In the genomic region with DNA sequence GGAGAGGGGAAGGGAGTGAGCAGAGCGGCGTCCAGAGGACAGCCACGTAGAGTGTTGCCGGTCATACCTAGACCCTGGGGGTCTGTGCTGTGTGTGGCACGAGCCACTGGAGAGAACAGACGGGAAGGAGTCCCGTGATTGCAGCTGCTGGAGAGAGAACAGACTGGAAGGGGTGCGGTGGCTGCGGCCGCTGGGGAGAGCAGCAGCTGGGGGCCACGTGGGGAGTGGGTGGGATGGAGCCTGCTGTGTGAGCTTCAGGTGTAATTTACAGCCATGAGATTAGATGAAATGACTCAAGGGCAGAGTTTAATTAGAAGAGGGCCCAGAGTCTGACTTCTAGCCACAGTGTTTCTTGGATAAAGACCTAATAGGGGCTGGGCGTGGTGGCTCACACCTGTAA, we compare ENCODE assay signal across 4 cellular contexts. TPM values are rescaled to one million over a fixed set of nuclear protein-coding genes. Genes with fewer than 3 reads are reported as not detected.
"Had no signal": no experiment of that assay in that cellular context is flagged by ENCODE, and none has a peak within 500 bp of the region (broad histone marks: within the 10 kb centered on the region; RNA-seq: fewer than 3 reads in every experiment).

No MANE protein-coding gene starts in this region.

RNA-seq across cellular contexts. Expression of a gene that starts 4.6 kb away (rescaled TPM):
- total RNA-seq: HT1080, IMR-90 had no signal
- polyA plus RNA-seq: HepG2, IgD-negative memory B cell, IMR-90 had no signal
